Comparison of ENCODE assay signal across 22 cellular contexts in genomic region chr16:12017583-12017982, GRCh38. TPM values are rescaled to one million over a fixed set of nuclear protein-coding genes. Genes with fewer than 3 reads are reported as not detected.
DNase-seq lines count a peak whose midpoint lies in the region; ATAC-seq and TF ChIP-seq lines count a peak whose summit lies in the region.
"Had no signal": no experiment of that assay in that cellular context is flagged by ENCODE, and none has a peak within 500 bp of the region (broad histone marks: within the 10 kb centered on the region; RNA-seq: fewer than 3 reads in every experiment).

No MANE protein-coding gene starts in this region.

- no peak overlapping the region for H3K4me3 Mint-ChIP-seq in activated T-cell treated with anti-CD3 and anti-CD28 coated beads, Interleukin-2, amount 50 U/mL, for 72 hours
- H3K4me3 Mint-ChIP-seq: CD4-positive, alpha-beta memory T cell; central memory CD8-positive, alpha-beta T cell; neural progenitor cell had no signal

- no peak for TF ChIP-seq CTCF in fibroblast of villous mesenchyme (IDR thresholded peaks at IDR 0.05; ENCODE audit: insufficient read depth, low read depth, low read length)
- no peak for TF ChIP-seq CTCF in suprapubic skin (IDR thresholded peaks at IDR 0.05)

- DNase-seq in activated T-cell treated with anti-CD3 and anti-CD28 coated beads, Interleukin-2, amount 50 U/mL, for 72 hours, result no peak
- DNase-seq in activated T-cell treated with anti-CD3 and anti-CD28 coated beads, Interleukin-2, amount 50 U/mL, for 1 hour, result no peak
- DNase-seq in amniotic epithelial cell (ENCODE audit: low read depth) (peak; percentile 79), fibroblast of villous mesenchyme (ENCODE audit: low read depth) (peak; percentile 70), suprapubic skin (ENCODE audit: low spot score in 2 of 2) (no peak), Kasumi-1 (lab: John Stamatoyannopoulos, UW) (no peak), Ammon's horn (ENCODE audit: low spot score) (no peak), retina (no peak)
- DNase-seq: CD4-positive, alpha-beta memory T cell; DMS79; effector CD8-positive, alpha-beta T cell; left colon; NCI-H1048; NCI-H510A treated with DMSO at 0.1 percent for 48 hours; T-helper 2 cell; testis had no signal

- H3K4me1 Mint-ChIP-seq in activated T-cell treated with anti-CD3 and anti-CD28 coated beads, Interleukin-2, amount 50 U/mL, for 72 hours (ENCODE audit: low read depth), result no peaks in the 10 kb centered on the region
- H3K4me1 Mint-ChIP-seq: neural progenitor cell had no signal

- no peak for ATAC-seq in activated T-cell treated with anti-CD3 and anti-CD28 coated beads, Interleukin-2, amount 50 U/mL, for 72 hours (replicated peaks in 1 of 2)
- ATAC-seq: left colon, Right ventricle myocardium inferior had no signal

- H3K27ac Mint-ChIP-seq in activated T-cell treated with anti-CD3 and anti-CD28 coated beads, Interleukin-2, amount 50 U/mL, for 72 hours, result peak overlapping the region; percentile 68
- H3K27ac Mint-ChIP-seq: activated T-helper 2 cell treated with anti-CD3 and anti-CD28 coated beads, Interferon-gamma antibody, Interleukin-2, Interleukin-4, amounts not matched to agents 10 μg/mL and 5 μg/mL and 100 μg/mL, durations not matched to agents 14 hours and 24 hours and 36 hours; neural progenitor cell had no signal

- no peak for TF ChIP-seq EP300 in suprapubic skin (IDR thresholded peaks at IDR 0.05)

- H3K27me3 Mint-ChIP-seq in activated T-cell treated with anti-CD3 and anti-CD28 coated beads, Interleukin-2, amount 50 U/mL, for 72 hours (ENCODE audit: low read depth), result no peaks in the 10 kb centered on the region
- H3K27me3 Mint-ChIP-seq: CD4-positive, alpha-beta memory T cell; central memory CD8-positive, alpha-beta T cell had no signal

- WGBS in suprapubic skin, result 82% methylated on average over 7 of the region's 7 CpGs

- H3K27ac ChIP-seq in suprapubic skin, result no peak overlapping the region
- H3K27ac ChIP-seq: 22Rv1, neural progenitor cell, testis had no signal

- no peak overlapping the region for H3K4me3 ChIP-seq in fibroblast of villous mesenchyme (ENCODE audit: low read depth, low read length)
- no peak overlapping the region for H3K4me3 ChIP-seq in suprapubic skin
- H3K4me3 ChIP-seq: HAP-1, neural progenitor cell, testis had no signal

- no peaks in the 10 kb centered on the region for H3K9me3 Mint-ChIP-seq in activated T-cell treated with anti-CD3 and anti-CD28 coated beads, Interleukin-2, amount 50 U/mL, for 72 hours
- H3K9me3 Mint-ChIP-seq: activated T-helper 2 cell treated with anti-CD3 and anti-CD28 coated beads, Interferon-gamma antibody, Interleukin-2, Interleukin-4, amounts not matched to agents 10 μg/mL and 5 μg/mL and 100 μg/mL, durations not matched to agents 14 hours and 24 hours and 36 hours; CD4-positive, alpha-beta memory T cell; central memory CD8-positive, alpha-beta T cell; neural progenitor cell had no signal

- H3K36me3 ChIP-seq in suprapubic skin, result no peaks in the 10 kb centered on the region
- H3K36me3 ChIP-seq: HAP-1, neural progenitor cell had no signal

- no peaks in the 10 kb centered on the region for H3K27me3 ChIP-seq in suprapubic skin
- H3K27me3 ChIP-seq: neural progenitor cell, testis had no signal

- no peaks in the 10 kb centered on the region for H3K36me3 Mint-ChIP-seq in activated T-cell treated with anti-CD3 and anti-CD28 coated beads, Interleukin-2, amount 50 U/mL, for 72 hours (ENCODE audit: insufficient read depth in 2 of 2)
- H3K36me3 Mint-ChIP-seq: neural progenitor cell had no signal

- TF ChIP-seq POLR2A in suprapubic skin (IDR thresholded peaks at IDR 0.05), result no peak

- H3K4me1 ChIP-seq in suprapubic skin, result no peaks in the 10 kb centered on the region
- H3K4me1 ChIP-seq: HAP-1, neural progenitor cell, testis had no signal

- no peaks in the 10 kb centered on the region for H3K9me3 ChIP-seq in suprapubic skin
- H3K9me3 ChIP-seq: HAP-1, testis had no signal

RNA-seq across cellular contexts. Expression of gene SNX29, which starts 41.0 kb away (rescaled TPM):
- 10 to 100 TPM; 10.1 to 13.4 TPM for total RNA-seq in activated T-cell treated with anti-CD3 and anti-CD28 coated beads, Interleukin-2, amount 50 U/mL, for 72 hours
- total RNA-seq in fibroblast of villous mesenchyme (21.6 and 24.2 TPM in 2 replicates), suprapubic skin (10 to 100 TPM; 19.5 to 52.9 (median 39.9) TPM)

RNA-seq across cellular contexts. Expression of gene TNFRSF17, which starts 52.6 kb away (rescaled TPM):
- not detected for total RNA-seq in activated T-cell treated with anti-CD3 and anti-CD28 coated beads, Interleukin-2, amount 50 U/mL, for 72 hours
- total RNA-seq in fibroblast of villous mesenchyme, result not detected in 2 replicates
- not detected for total RNA-seq in suprapubic skin
- total RNA-seq: activated T-helper 2 cell treated with anti-CD3 and anti-CD28 coated beads, Interferon-gamma antibody, Interleukin-2, Interleukin-4, amounts not matched to agents 10 μg/mL and 5 μg/mL and 100 μg/mL, durations not matched to agents 14 hours and 24 hours and 36 hours; CD4-positive, alpha-beta memory T cell; Right ventricle myocardium inferior had no signal

Comparison
In these comparisons a context has a peak if more than half of its experiments do, and no peak if none do; other contexts are left out.
1. DNase-seq: peak in amniotic epithelial cell (single experiment) and fibroblast of villous mesenchyme (single experiment); none in activated T-cell treated with anti-CD3 and anti-CD28 coated beads, Interleukin-2, amount 50 U/mL, for 72 hours (0 of 2), activated T-cell treated with anti-CD3 and anti-CD28 coated beads, Interleukin-2, amount 50 U/mL, for 1 hour (single experiment), suprapubic skin (0 of 2), Kasumi-1 (0 of 2), Ammon's horn (single experiment) and retina (single experiment).